ENCODE assay signal across 22 cellular contexts in genomic region chr16:1334739-1335138, GRCh38. TPM values are rescaled to one million over a fixed set of nuclear protein-coding genes. Genes with fewer than 3 reads are reported as not detected.
DNase-seq lines count a peak whose midpoint lies in the region; ATAC-seq, FAIRE-seq and TF ChIP-seq lines count a peak whose summit lies in the region.
"Had no signal": no experiment of that assay in that cellular context is flagged by ENCODE, and none has a peak within 500 bp of the region (broad histone marks: within the 10 kb centered on the region; RNA-seq: fewer than 3 reads in every experiment).

No MANE protein-coding gene starts in this region.

- WGBS in prostate gland: 56% methylated on average over 9 of the region's 9 CpGs

- DNase-seq in CD8-positive, alpha-beta memory T cell: no peak
- DNase-seq in dorsolateral prefrontal cortex (no peak), prostate gland (ENCODE audit: low spot score) (no peak), NCI-H748 treated with DMSO at 0.1 percent for 48 hours (lab: John Stamatoyannopoulos, UW) (no peak), RCC 7860 (ENCODE audit: low spot score) (no peak)
- DNase-seq: activated naive CD4-positive, alpha-beta T cell; activated T-cell treated with anti-CD3 and anti-CD28 coated beads, Interleukin-2, amount 50 U/mL, for 4 hours; GF-D8; HFFc6; left ventricle myocardium superior; NCI-H1417 treated with DMSO at 0.1 percent for 48 hours; NCI-H2107; NCI-H510A treated with DMSO at 0.1 percent for 48 hours; stimulated activated naive CD8-positive, alpha-beta T cell treated with anti-CD3 and anti-CD28 coated beads, Interleukin-15, Interleukin-2, amounts not matched to agents 100 U/mL and 50 U/mL, for 24 hours had no signal

- peaks cover 3 to 9% of the 10 kb centered on the region in 2 donors for H3K27me3 Mint-ChIP-seq in CD8-positive, alpha-beta memory T cell
- peaks cover 16% of the 10 kb centered on the region for H3K27me3 Mint-ChIP-seq in IgD-negative memory B cell

- peaks cover 25% of the 10 kb centered on the region for H3K27me3 ChIP-seq in CD8-positive, alpha-beta memory T cell (ENCODE audit: insufficient read depth, low read length, poor library complexity, severe bottlenecking)
- H3K27me3 ChIP-seq in dorsolateral prefrontal cortex: peaks cover 0 to 71% (median 31%) of the 10 kb centered on the region in 45 donors
- peaks cover 33% of the 10 kb centered on the region for H3K27me3 ChIP-seq in neural cell (ENCODE audit: insufficient read depth, low read depth, low read length)
- H3K27me3 ChIP-seq in prostate gland (replicated peaks; ENCODE audit: insufficient read depth): no peaks in the 10 kb centered on the region

- no peak overlapping the region for H3K4me3 ChIP-seq in CD8-positive, alpha-beta memory T cell (ENCODE audit: low read length)
- H3K4me3 ChIP-seq in dorsolateral prefrontal cortex (peak overlapping the region in 56 of 59 donors; percentile 18 to 70 (median 58)), neural cell (ENCODE audit: low read length) (peak overlapping the region; percentile 76), prostate gland (peak overlapping the region in 1 of 2 donors; percentile 49)

- CTCF ChIA-PET in CD8-positive, alpha-beta memory T cell (lab: Charles Lee): interaction anchor here (1.4 to 1.5 kb wide), 2 partner anchors 28 to 31 kb away, joined by 3 to 4 read pairs; no protein-coding TSS in a partner anchor

- no peak overlapping the region for H2AFZ ChIP-seq in neural cell (ENCODE audit: low read depth, low read length)

- H3K4me1 Mint-ChIP-seq in CD8-positive, alpha-beta memory T cell: peaks cover 12 to 41% (median 14%) of the 10 kb centered on the region in 3 donors
- peaks cover 6 to 23% (median 17%) of the 10 kb centered on the region in 3 donors for H3K4me1 Mint-ChIP-seq in IgD-negative memory B cell

- no peaks in the 10 kb centered on the region for H3K36me3 ChIP-seq in CD8-positive, alpha-beta memory T cell (ENCODE audit: insufficient read depth, low read length)
- no peaks in the 10 kb centered on the region for H3K36me3 ChIP-seq in neural cell (ENCODE audit: insufficient read depth, low read length)
- H3K36me3 ChIP-seq in prostate gland: no peaks in the 10 kb centered on the region
- H3K36me3 ChIP-seq: adrenal gland, neutrophil had no signal

- intact Hi-C loops in dorsolateral prefrontal cortex (cut with DNase I) (no loop called here), prostate gland (cut with DNase I) (no loop called here)

- FAIRE-seq in RCC 7860 (lab: Jason Lieb, UNC): no peak
- FAIRE-seq: bronchial epithelial cell, small intestine had no signal

- no peaks in the 10 kb centered on the region for H3K9me2 ChIP-seq in neural cell (ENCODE audit: insufficient read depth, low read length)

- H3K4me1 ChIP-seq in CD8-positive, alpha-beta memory T cell (ENCODE audit: insufficient read depth, low read length): peaks cover 27% of the 10 kb centered on the region
- H3K4me1 ChIP-seq in prostate gland (replicated peaks): peaks cover 19% of the 10 kb centered on the region

- POLR2A ChIA-PET in CD8-positive, alpha-beta memory T cell (lab: Charles Lee): no interaction called here

- H3K9me3 ChIP-seq in CD8-positive, alpha-beta memory T cell (ENCODE audit: low read length): no peaks in the 10 kb centered on the region
- H3K9me3 ChIP-seq in neural cell (ENCODE audit: low read length) (no peaks in the 10 kb centered on the region), prostate gland (no peaks in the 10 kb centered on the region)
- H3K9me3 ChIP-seq: adrenal gland, neutrophil had no signal

- no peak for TF ChIP-seq RAD21 in neural cell (conservative IDR thresholded peaks at IDR 0.05)

- ATAC-seq in HG03457 (IDR thresholded peaks at IDR 0.05; ENCODE audit: unreplicated experiment): no peak
- ATAC-seq: activated T-cell treated with anti-CD3 and anti-CD28 coated beads, Interleukin-2, amount 50 U/mL, for 4 hours; left ventricle myocardium superior; stimulated activated naive CD8-positive, alpha-beta T cell treated with anti-CD3 and anti-CD28 coated beads, Interleukin-15, Interleukin-2, amounts not matched to agents 100 U/mL and 50 U/mL, for 24 hours had no signal

- TF ChIP-seq POLR2A in prostate gland (IDR thresholded peaks at IDR 0.05): no peak

- H3K9me3 Mint-ChIP-seq in CD8-positive, alpha-beta memory T cell: peaks cover 0 to 2% (median 0%) of the 10 kb centered on the region in 5 donors
- H3K9me3 Mint-ChIP-seq in IgD-negative memory B cell: no peaks in the 10 kb centered on the region
- H3K9me3 Mint-ChIP-seq: activated T-cell treated with anti-CD3 and anti-CD28 coated beads, Interleukin-2, amount 50 U/mL, for 4 hours; dendritic cell treated with granulocyte-macrophage colony-stimulating factor and Interleukin-4, amounts not matched to agents 40 ng/mL and 50 ng/mL, for 4 days; HFFc6 had no signal

- no peaks in the 10 kb centered on the region for H3F3A ChIP-seq in neural cell (ENCODE audit: insufficient read depth, low read length, poor library complexity, severe bottlenecking)

- no peak overlapping the region for H3K27ac ChIP-seq in CD8-positive, alpha-beta memory T cell (ENCODE audit: low read depth, low read length)
- H3K27ac ChIP-seq in dorsolateral prefrontal cortex: peak overlapping the region in 19 of 59 donors; percentile 10 to 84 (median 55)
- H3K27ac ChIP-seq in neural cell (ENCODE audit: low read length): peak overlapping the region; percentile 91
- no peak overlapping the region for H3K27ac ChIP-seq in prostate gland
- H3K27ac ChIP-seq: neutrophil had no signal

- H3K79me2 ChIP-seq in neural cell (replicated peaks; ENCODE audit: insufficient read depth, low read length): peaks cover 17% of the 10 kb centered on the region

- no peaks in the 10 kb centered on the region for H4K20me1 ChIP-seq in neural cell (ENCODE audit: insufficient read depth)

- no peak for TF ChIP-seq EP300 in neural cell (conservative IDR thresholded peaks at IDR 0.05; ENCODE audit: poor library complexity, severe bottlenecking)

- peak overlapping the region; percentile 74 for H3K9ac ChIP-seq in neural cell (ENCODE audit: low read length)

- no peak for TF ChIP-seq CTCF in dorsolateral prefrontal cortex (IDR thresholded peaks at IDR 0.05 in 54 of 56, conservative IDR thresholded peaks at IDR 0.05 in 2 of 56; ENCODE audit: low read depth in 1 of 56, partially characterized antibody in 56 of 56)
- no peak for TF ChIP-seq CTCF in neural cell (IDR thresholded peaks at IDR 0.05; ENCODE audit: poor library complexity, severe bottlenecking)
- no peak for TF ChIP-seq CTCF in prostate gland (IDR thresholded peaks at IDR 0.05)

- H3K4me2 ChIP-seq in neural cell (ENCODE audit: low read length): peak overlapping the region; percentile 78

- peak overlapping the region in 1 of 8 donors; percentile 43 for H3K27ac Mint-ChIP-seq in CD8-positive, alpha-beta memory T cell
- peak overlapping the region in 2 of 3 donors; percentile 83 to 86 for H3K27ac Mint-ChIP-seq in IgD-negative memory B cell
- H3K27ac Mint-ChIP-seq: dendritic cell treated with granulocyte-macrophage colony-stimulating factor and Interleukin-4, amounts not matched to agents 40 ng/mL and 50 ng/mL, for 4 days; HFFc6 had no signal

- H3K4me3 Mint-ChIP-seq in CD8-positive, alpha-beta memory T cell: peak overlapping the region in 5 of 7 donors; percentile 13 to 74 (median 47)
- H3K4me3 Mint-ChIP-seq in IgD-negative memory B cell: peak overlapping the region in 3 of 4 donors; percentile 68 to 88 (median 75)
- H3K4me3 Mint-ChIP-seq: activated T-cell treated with anti-CD3 and anti-CD28 coated beads, Interleukin-2, amount 50 U/mL, for 4 hours; dendritic cell treated with granulocyte-macrophage colony-stimulating factor and Interleukin-4, amounts not matched to agents 40 ng/mL and 50 ng/mL, for 4 days; HFFc6 had no signal

- H3K36me3 Mint-ChIP-seq in CD8-positive, alpha-beta memory T cell: no peaks in the 10 kb centered on the region
- peaks cover 3% of the 10 kb centered on the region for H3K36me3 Mint-ChIP-seq in IgD-negative memory B cell

TF ChIP-seq in neural cell, 6 proteins besides CTCF, POLR2A, EP300 and RAD21 (continues in another document):
- TF ChIP-seq SMC3 (conservative IDR thresholded peaks at IDR 0.05; ENCODE audit: poor library complexity) (no peak), TAF1 (IDR thresholded peaks at IDR 0.05; ENCODE audit: low read depth) (no peak), POLR2AphosphoS5 (IDR thresholded peaks at IDR 0.05) (no peak)

RNA-seq across cellular contexts. Expression of gene BAIAP3, which starts 1.3 kb away (rescaled TPM):
- 1 to 10 TPM; 7.2 to 7.5 TPM for total RNA-seq in CD8-positive, alpha-beta memory T cell
- 8.3 TPM for polyA plus RNA-seq in CD8-positive, alpha-beta memory T cell
- polyA plus RNA-seq in IgD-negative memory B cell (26.0 TPM), neural cell (65.2 and 93.7 TPM in 2 replicates)
- total RNA-seq in dorsolateral prefrontal cortex (100 to 1,000 TPM in 100 of 120 experiments, 10 to 100 TPM in 20; 24.1 to 289 (median 137) TPM), prostate gland (10 to 100 TPM; 12.1 to 41.6 TPM)
- 33.0 and 36.8 TPM in 2 replicates for polyA minus RNA-seq in neural cell

RNA-seq across cellular contexts. Expression of gene TSR3, which starts 16.9 kb away (rescaled TPM):
- total RNA-seq in CD8-positive, alpha-beta memory T cell: 100 to 1,000 TPM in 1 of 2 experiments, 10 to 100 TPM in 1; 91.8 to 102 TPM
- 109 TPM for polyA plus RNA-seq in CD8-positive, alpha-beta memory T cell
- polyA plus RNA-seq in IgD-negative memory B cell (116 TPM), neural cell (102 and 106 TPM in 2 replicates)
- total RNA-seq in dorsolateral prefrontal cortex (10 to 100 TPM; 30.3 to 68.2 (median 46.8) TPM), prostate gland (100 to 1,000 TPM; 108 to 148 TPM)
- polyA minus RNA-seq in neural cell: 45.6 and 52.8 TPM in 2 replicates

RNA-seq across cellular contexts. Expression of gene GNPTG, which starts 17.0 kb away (rescaled TPM):
- total RNA-seq in CD8-positive, alpha-beta memory T cell: 10 to 100 TPM; 32.3 to 34.4 TPM
- polyA plus RNA-seq in CD8-positive, alpha-beta memory T cell: 63.3 TPM
- polyA plus RNA-seq in IgD-negative memory B cell: 55.9 TPM
- 100 to 1,000 TPM in 112 of 120 experiments, 10 to 100 TPM in 8; 85.9 to 151 (median 118) TPM for total RNA-seq in dorsolateral prefrontal cortex
- 74.2 and 90.5 TPM in 2 replicates for polyA plus RNA-seq in neural cell
- 17.7 and 19.2 TPM in 2 replicates for polyA minus RNA-seq in neural cell
- 100 to 1,000 TPM in 1 of 2 donors, 10 to 100 TPM in 1; 99.6 to 132 TPM for total RNA-seq in prostate gland

RNA-seq across cellular contexts. Expression of gene UBE2I, which starts 25.3 kb away (rescaled TPM):
- 100 to 1,000 TPM; 238 to 257 TPM for total RNA-seq in CD8-positive, alpha-beta memory T cell
- polyA plus RNA-seq in CD8-positive, alpha-beta memory T cell: 101 TPM
- polyA plus RNA-seq in IgD-negative memory B cell: 165 TPM
- 100 to 1,000 TPM in 1 of 120 experiments, 10 to 100 TPM in 119; 66.6 to 108 (median 83.6) TPM for total RNA-seq in dorsolateral prefrontal cortex
- 111 and 126 TPM in 2 replicates for polyA plus RNA-seq in neural cell
- 88.9 and 97.6 TPM in 2 replicates for polyA minus RNA-seq in neural cell
- total RNA-seq in prostate gland: 100 to 1,000 TPM in 1 of 2 donors, 10 to 100 TPM in 1; 58.2 to 110 TPM
